ENCODE assay signal across 8 cellular contexts in the genomic region with DNA sequence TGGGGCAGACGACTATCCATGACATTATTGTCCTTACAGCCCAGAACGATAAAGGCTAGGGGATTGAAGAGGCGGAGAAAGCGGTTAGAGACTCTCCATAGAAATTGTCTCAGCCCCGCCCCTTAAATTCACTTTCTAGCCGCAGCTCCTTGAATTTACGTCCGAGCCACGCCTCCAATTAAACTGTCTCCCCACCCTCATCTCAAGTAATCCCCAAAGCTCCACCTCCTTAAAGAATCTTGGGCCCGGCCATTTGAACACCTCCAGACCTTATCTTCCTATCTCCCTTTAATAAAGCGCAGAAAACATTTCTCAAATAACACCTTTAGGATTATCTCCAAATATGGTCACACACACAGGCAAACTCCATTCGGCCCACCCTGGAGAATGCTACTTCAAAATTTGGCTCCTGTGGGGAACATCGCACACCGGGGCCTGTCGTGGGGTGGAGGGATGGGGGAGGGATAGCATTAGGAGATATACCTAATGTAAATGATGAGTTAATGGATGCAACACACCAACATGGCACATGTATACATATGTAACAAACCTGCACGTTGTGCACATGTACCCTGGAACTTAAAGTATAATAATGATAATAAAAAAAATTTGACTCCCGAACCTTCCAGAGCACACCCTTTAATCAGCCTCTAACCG. TPM values are rescaled to one million over a fixed set of nuclear protein-coding genes. Genes with fewer than 3 reads are reported as not detected.
DNase-seq lines count a peak whose midpoint lies in the region; ATAC-seq and TF ChIP-seq lines count a peak whose summit lies in the region.

No MANE protein-coding gene starts in this region.

- DNase-seq in EH (ENCODE audit: low read depth) (peak; percentile 77), OCI-M2 (lab: John Stamatoyannopoulos, UW; ENCODE audit: unreplicated experiment) (peak; percentile 39), breast epithelium (ENCODE audit: low spot score in 2 of 2) (peak in 1 of 2 donors; percentile 68), iPS-NIHi11 (ENCODE audit: low spot score) (peak; percentile 53), smooth muscle cell (lab: John Stamatoyannopoulos, UW; ENCODE audit: unreplicated experiment) (no peak), 8988T (no peak)
- no peak for DNase-seq in activated CD4-positive, CD25-positive, alpha-beta regulatory T cell treated with anti-CD3 and anti-CD28 coated beads, Interleukin-2, amount 50 U/mL, for 72 hours

- no peaks in the 10 kb centered on the region for H4K20me1 ChIP-seq in smooth muscle cell (ENCODE audit: low read depth)

- no peaks in the 10 kb centered on the region for H3K36me3 ChIP-seq in breast epithelium
- no peaks in the 10 kb centered on the region for H3K36me3 ChIP-seq in smooth muscle cell (ENCODE audit: low read depth)

- H3K9ac ChIP-seq in smooth muscle cell (ENCODE audit: low read depth) = no peak overlapping the region

- no peaks in the 10 kb centered on the region for H3K79me2 ChIP-seq in smooth muscle cell (ENCODE audit: low read depth)

- peak; percentile 23 for ATAC-seq in HG03066 (IDR thresholded peaks at IDR 0.05; ENCODE audit: low read depth, unreplicated experiment)

- H3K9me3 ChIP-seq in breast epithelium (no peaks in the 10 kb centered on the region), smooth muscle cell (replicated peaks; ENCODE audit: low read depth) (no peaks in the 10 kb centered on the region)

- peak overlapping the region; percentile 83 for H3K4me2 ChIP-seq in smooth muscle cell

- no peak for TF ChIP-seq CTCF in breast epithelium (IDR thresholded peaks at IDR 0.05)
- no peak for TF ChIP-seq CTCF in smooth muscle cell (IDR thresholded peaks at IDR 0.05; ENCODE audit: borderline replicate concordance, insufficient read depth, poor library complexity, severe bottlenecking)

- no peaks in the 10 kb centered on the region for H3F3A ChIP-seq in smooth muscle cell (ENCODE audit: low read depth)

- H3K27ac ChIP-seq in breast epithelium (peak overlapping the region; percentile 97 to 99), smooth muscle cell (ENCODE audit: low read depth) (peak overlapping the region; percentile 96)

- 49% methylated on average over 18 of the region's 18 CpGs for WGBS in smooth muscle cell (ENCODE audit: low lambda C conversion rate)

- intact Hi-C loops in breast epithelium (cut with DNase I; ENCODE audit: low total_unique reads) = no loop called here

- no peaks in the 10 kb centered on the region for H3K4me1 ChIP-seq in breast epithelium
- H3K4me1 ChIP-seq in smooth muscle cell (ENCODE audit: low read depth) = no peaks in the 10 kb centered on the region

- H3K4me3 ChIP-seq in breast epithelium = peak overlapping the region; percentile 44 to 78 (median 57)
- H3K4me3 ChIP-seq in smooth muscle cell = peak overlapping the region; percentile 47

- H3K27me3 ChIP-seq in breast epithelium (peaks cover 0 to 20% of the 10 kb centered on the region in 2 donors), smooth muscle cell (ENCODE audit: low read depth) (no peaks in the 10 kb centered on the region)

- TF ChIP-seq POLR2A in breast epithelium (IDR thresholded peaks at IDR 0.05) = no peak

- no peak overlapping the region for H2AFZ ChIP-seq in smooth muscle cell (ENCODE audit: low read depth)

RNA-seq across cellular contexts. Expression of a gene that starts 7.2 kb away (rescaled TPM):
- total RNA-seq in breast epithelium (10 to 100 TPM in 1 of 3 donors, 1 to 10 TPM in 2; 1.3 to 12.4 (median 4.9) TPM), smooth muscle cell (0.45 and 1.3 TPM in 2 replicates)
- polyA plus RNA-seq in smooth muscle cell = 3.8 and 6.9 TPM in 2 replicates

RNA-seq across cellular contexts. Expression of a gene that starts 16.3 kb away (rescaled TPM):
- total RNA-seq in breast epithelium (10 to 100 TPM; 23.4 to 27.9 (median 27.8) TPM), smooth muscle cell (114 and 190 TPM in 2 replicates)
- polyA plus RNA-seq in smooth muscle cell = 237 and 295 TPM in 2 replicates

RNA-seq across cellular contexts. Expression of a gene that starts 30.8 kb away (rescaled TPM):
- total RNA-seq in breast epithelium (10 to 100 TPM; 13.3 to 14.4 (median 14.0) TPM), smooth muscle cell (3.5 and 11.3 TPM in 2 replicates)
- polyA plus RNA-seq in smooth muscle cell = 11.5 and 14.5 TPM in 2 replicates

RNA-seq across cellular contexts. Expression of a gene that starts 31.8 kb away (rescaled TPM):
- total RNA-seq in breast epithelium = 10 to 100 TPM; 21.1 to 28.8 (median 27.8) TPM
- 15.5 and 28.0 TPM in 2 replicates for total RNA-seq in smooth muscle cell
- polyA plus RNA-seq in smooth muscle cell = 32.0 and 32.4 TPM in 2 replicates

RNA-seq across cellular contexts. Expression of a gene that starts 44.6 kb away (rescaled TPM):
- 1 to 10 TPM; 1.0 to 2.7 (median 1.3) TPM for total RNA-seq in breast epithelium
- total RNA-seq in smooth muscle cell = not detected in 2 replicates
- polyA plus RNA-seq in smooth muscle cell = 0.28 TPM in 1 of 2 replicates, not detected in the other

Comparison
In these comparisons a context has a peak if more than half of its experiments do, and no peak if none do; other contexts are left out.
1. DNase-seq: peak in EH (single experiment), OCI-M2 (single experiment) and iPS-NIHi11 (single experiment); none in smooth muscle cell (single experiment), 8988T (single experiment) and activated CD4-positive, CD25-positive, alpha-beta regulatory T cell treated with anti-CD3 and anti-CD28 coated beads, Interleukin-2, amount 50 U/mL, for 72 hours (single experiment).